Comparison of ENCODE assay signal across 8 cellular contexts in the genomic region with DNA sequence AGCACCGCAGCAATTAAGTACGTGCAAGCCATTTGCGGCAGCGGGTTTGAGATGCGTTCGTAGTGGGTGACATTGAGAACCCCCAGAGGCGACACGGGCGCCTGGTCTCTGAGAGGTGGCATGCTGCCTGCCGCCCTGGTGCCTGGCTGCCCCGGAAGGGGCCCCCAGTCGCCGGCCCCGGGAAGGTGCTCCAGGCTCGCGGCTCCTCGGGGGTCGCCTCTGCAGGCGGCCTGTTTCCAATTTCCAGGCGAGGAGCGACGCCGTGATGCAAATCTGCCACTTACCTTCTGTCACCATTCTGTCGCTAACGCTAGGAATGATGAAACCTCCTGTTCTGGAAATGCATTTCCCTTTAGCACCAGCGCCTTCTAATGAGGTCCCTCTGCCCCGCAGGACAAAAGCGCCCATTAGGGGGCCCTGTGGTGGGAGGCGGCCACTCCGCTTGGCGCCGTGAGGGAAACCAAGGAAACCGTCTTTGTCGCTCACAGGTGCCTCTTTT. TPM values are rescaled to one million over a fixed set of nuclear protein-coding genes. Genes with fewer than 3 reads are reported as not detected.
A peak's percentile ranks its signal among the peaks of the same experiment; 100 is the strongest.
DNase-seq lines count a peak whose midpoint lies in the region; ATAC-seq and TF ChIP-seq lines count a peak whose summit lies in the region.

No MANE protein-coding gene starts in this region.

- no peaks in the 10 kb centered on the region for H3K4me1 Mint-ChIP-seq in Calu3 (ENCODE audit: low read depth, unreplicated experiment)

- intact Hi-C loops in Calu3 (cut with micrococcal nuclease; ENCODE audit: unreplicated experiment), result no loop called here
- intact Hi-C loops in lower leg skin (cut with DNase I; ENCODE audit: low total_unique reads), result no loop called here

- TF ChIP-seq CTCF in Calu3 (IDR thresholded peaks at IDR 0.05; ENCODE audit: unreplicated experiment), result no peak
- no peak for TF ChIP-seq CTCF in lower leg skin (IDR thresholded peaks at IDR 0.05)

- no peak for TF ChIP-seq POLR2A in lower leg skin (IDR thresholded peaks at IDR 0.05)

- no peaks in the 10 kb centered on the region for H3K36me3 Mint-ChIP-seq in Calu3 (ENCODE audit: insufficient read depth, unreplicated experiment)

- DNase-seq in Calu3 (peak; percentile 7), NCI-H1092 treated with DMSO at 0.1 percent for 48 hours (lab: John Stamatoyannopoulos, UW) (peak; percentile 75), astrocyte of the hippocampus (ENCODE audit: low read depth, low spot score) (peak; percentile 26), lower leg skin (ENCODE audit: low spot score in 2 of 2) (no peak), NCI-H146 (lab: John Stamatoyannopoulos, UW) (no peak), HuH-7.5 (ENCODE audit: low spot score) (no peak)

- peak overlapping the region; percentile 68 for H3K4me3 Mint-ChIP-seq in Calu3 (ENCODE audit: low read depth, unreplicated experiment)

- H3K9me3 Mint-ChIP-seq in Calu3 (ENCODE audit: low read depth, unreplicated experiment), result no peaks in the 10 kb centered on the region

- BruUV-seq in Calu3 (replicated peaks; lab: Mats Ljungman, UMichigan), result no TSS peak

- peaks cover 69% of the 10 kb centered on the region for H3K27me3 Mint-ChIP-seq in Calu3 (ENCODE audit: unreplicated experiment)

- no peaks in the 10 kb centered on the region for H3K36me3 ChIP-seq in muscle layer of duodenum (ENCODE audit: control insufficient read depth in 1 of 2, insufficient read depth in 2 of 2, low read length in 2 of 2)

- no peak for ATAC-seq in HG03432 (IDR thresholded peaks at IDR 0.05; ENCODE audit: unreplicated experiment)

- peak overlapping the region; percentile 65 to 73 for H3K4me3 ChIP-seq in muscle layer of duodenum (ENCODE audit: low read depth in 1 of 2, low read length in 2 of 2)
- no peak overlapping the region for H3K4me3 ChIP-seq in lower leg skin (ENCODE audit: low read depth, poor library complexity, severe bottlenecking)

- CTCF ChIA-PET in Calu3 (lab: Charles Lee), result no interaction called here

- no peak overlapping the region for H3K27ac ChIP-seq in muscle layer of duodenum (ENCODE audit: low read length)

- WGBS in lower leg skin, 2 donors, result 5 to 7% methylated on average over 24 to 25 of the region's 34 CpGs

- H3K27me3 ChIP-seq in muscle layer of duodenum (ENCODE audit: low read depth, low read length), result peaks cover 14% of the 10 kb centered on the region

- no peak overlapping the region for H3K27ac Mint-ChIP-seq in Calu3 (ENCODE audit: unreplicated experiment)

- H3K9me3 ChIP-seq in muscle layer of duodenum (ENCODE audit: control insufficient read depth in 1 of 2, low read length in 2 of 2), result peaks cover 0 to 5% of the 10 kb centered on the region in 2 donors

- H3K4me1 ChIP-seq in muscle layer of duodenum (ENCODE audit: control insufficient read depth in 1 of 2, insufficient read depth in 2 of 2, low read length in 2 of 2), result peaks cover 0 to 7% of the 10 kb centered on the region in 2 donors

RNA-seq across cellular contexts. Expression of a gene that starts 13.0 kb away (rescaled TPM):
- total RNA-seq in Calu3 (2022) (0.87 and 2.9 TPM in 2 replicates), lower leg skin (1 to 10 TPM in 3 of 4 donors, under 1 TPM in 1; 0.99 to 1.9 (median 1.3) TPM)

Comparison
In these comparisons a context has a peak if more than half of its experiments do, and no peak if none do; other contexts are left out.
1. DNase-seq: peak in Calu3 (single experiment), NCI-H1092 treated with DMSO at 0.1 percent for 48 hours (single experiment) and astrocyte of the hippocampus (single experiment); none in lower leg skin (0 of 2), NCI-H146 (single experiment) and HuH-7.5 (single experiment).